In the genomic region with DNA sequence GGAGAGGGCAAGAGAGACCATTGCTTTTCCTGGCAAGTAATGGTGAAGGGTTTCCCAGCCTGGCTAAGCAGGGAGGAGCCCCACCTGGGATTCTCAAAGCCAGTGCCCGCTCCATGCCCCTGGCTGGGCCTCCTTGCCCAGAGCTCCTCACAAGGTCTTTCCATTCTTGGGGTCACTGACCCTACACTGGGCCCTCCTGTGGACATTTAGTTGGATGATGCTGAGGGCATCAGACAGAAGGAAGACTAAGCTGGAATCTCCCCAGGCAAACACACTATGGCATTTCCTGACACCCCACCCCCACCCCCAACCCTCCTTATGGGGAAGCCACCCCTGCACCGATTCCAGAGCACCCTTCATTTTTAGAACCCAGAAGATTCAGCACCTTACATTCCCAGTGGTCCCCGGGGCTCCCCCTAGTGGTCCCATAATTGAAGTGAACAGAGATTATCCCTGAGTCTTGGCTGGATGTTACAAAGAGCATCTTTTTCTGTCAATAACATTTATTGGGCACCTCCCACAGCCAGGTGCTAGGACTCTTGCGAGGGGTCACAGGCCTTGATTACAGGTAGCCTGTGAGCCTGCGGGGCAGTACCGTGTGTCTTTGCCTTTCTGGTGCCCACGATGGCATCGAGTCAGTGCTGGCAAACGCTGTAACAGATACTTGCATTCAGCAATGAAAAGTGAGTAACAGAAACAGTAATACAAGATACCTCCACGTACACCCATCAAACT, we compare ENCODE assay signal across 8 cellular contexts.
DNase-seq lines count a peak whose midpoint lies in the region; ATAC-seq and TF ChIP-seq lines count a peak whose summit lies in the region.

No MANE protein-coding gene starts in this region.

- no peak overlapping the region for H3K4me3 ChIP-seq in Panc1 (ENCODE audit: low read depth in 2 of 2, low read length in 2 of 2)
- no peak overlapping the region for H3K4me3 ChIP-seq in body of pancreas

- BruUV-seq in Panc1 (replicated peaks; lab: Mats Ljungman, UMichigan) = no TSS peak

- in situ Hi-C loops in Panc1 (cut with HindIII; ENCODE audit: low pct_unique_long_range_greater_than_20kb, low sequenced_read_pairs) = no loop called here

- H3K27me3 ChIP-seq in Panc1 (ENCODE audit: control insufficient read depth, insufficient read depth, low read length) (peaks cover 6% of the 10 kb centered on the region; the same call in 1 of the 2 replicates), body of pancreas (no peaks in the 10 kb centered on the region)

- ATAC-seq in Panc1 (peak; percentile 80), body of pancreas (no peak), HG02840 (IDR thresholded peaks at IDR 0.05; ENCODE audit: low FRiP score, unreplicated experiment) (no peak), GM19452 (IDR thresholded peaks at IDR 0.05; ENCODE audit: unreplicated experiment) (no peak)

- H3K9me3 ChIP-seq in Panc1 (ENCODE audit: control insufficient read depth, insufficient read depth, low read depth, low read length) (no peaks in the 10 kb centered on the region), body of pancreas (no peaks in the 10 kb centered on the region)

- DNase-seq in EL (peak; percentile 17), HuH-7 (ENCODE audit: low spot score) (peak; percentile 37), Panc1 (ENCODE audit: low read depth, low spot score) (peak; percentile 17), body of pancreas (peak; percentile 51 to 67 (median 53)), iris pigment epithelial cell (ENCODE audit: low read depth) (peak; percentile 23)
- peak; percentile 32 for DNase-seq in stimulated activated CD4-positive, alpha-beta T cell treated with anti-CD3 and anti-CD28 coated beads, Interleukin-4, amount 100 ng/mL, for 24 hours

- H3K36me3 ChIP-seq in Panc1 (ENCODE audit: control insufficient read depth, insufficient read depth, low read length) (no peaks in the 10 kb centered on the region), body of pancreas (replicated peaks in 1 of 2; ENCODE audit: insufficient read depth in 1 of 2, low read depth in 2 of 2) (no peaks in the 10 kb centered on the region)

- intact Hi-C loops in Panc1 (cut with micrococcal nuclease; ENCODE audit: unreplicated experiment) = no loop called here
- intact Hi-C loops in body of pancreas (cut with DNase I) = no loop called here

- H3K4me1 ChIP-seq in Panc1 (ENCODE audit: control insufficient read depth, insufficient read depth, low read length) (no peaks in the 10 kb centered on the region), body of pancreas (no peaks in the 10 kb centered on the region)

- H3K27ac ChIP-seq in Panc1 (ENCODE audit: low read length) (no peak overlapping the region), body of pancreas (no peak overlapping the region)

- TF ChIP-seq CTCF in Panc1 (IDR thresholded peaks at IDR 0.05) (peak; percentile 96), body of pancreas (IDR thresholded peaks at IDR 0.05) (peak; percentile 48 to 71 (median 58))

- POLR2A ChIA-PET in Panc1 (lab: Charles Lee) = no interaction called here

- CTCF ChIA-PET in Panc1 (lab: Charles Lee) = no interaction called here

- no peak for TF ChIP-seq POLR2A in body of pancreas (IDR thresholded peaks at IDR 0.05)

- WGBS in body of pancreas, 2 donors = 31 to 43% methylated on average over 10 of the region's 10 CpGs
